In the genomic region with DNA sequence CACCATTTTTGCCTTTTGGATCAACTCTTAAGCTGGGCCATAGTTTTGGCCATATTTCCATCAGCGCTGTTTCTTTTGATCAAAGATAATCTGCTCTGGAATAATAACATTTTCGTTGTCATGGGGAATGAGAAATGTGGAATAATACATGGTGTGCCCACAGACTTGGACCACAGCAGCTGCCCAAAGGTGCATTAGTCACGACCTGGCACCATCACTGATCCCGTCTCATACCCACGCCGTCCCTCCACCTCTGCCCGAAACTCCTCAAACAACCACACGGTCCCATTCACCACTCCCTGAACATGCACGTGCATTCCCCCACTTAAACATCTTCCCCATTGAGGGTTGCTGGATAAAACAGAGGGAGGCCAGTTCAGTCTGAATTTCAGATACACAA, we compare ENCODE assay signal across 21 cellular contexts.
DNase-seq lines count a peak whose midpoint lies in the region; ATAC-seq and TF ChIP-seq lines count a peak whose summit lies in the region.
"Had no signal": no experiment of that assay in that cellular context is flagged by ENCODE, and none has a peak within 500 bp of the region (broad histone marks: within the 10 kb centered on the region; RNA-seq: fewer than 3 reads in every experiment).

No MANE protein-coding gene starts in this region.

- peaks cover 7% of the 10 kb centered on the region for H3K36me3 Mint-ChIP-seq in activated CD8-positive, alpha-beta T cell treated with anti-CD3 and anti-CD28 coated beads for 36 hours (ENCODE audit: low read depth)
- H3K36me3 Mint-ChIP-seq in type B pancreatic cell = peaks cover 10% of the 10 kb centered on the region

- no peak overlapping the region for H3K4me3 ChIP-seq in esophagus squamous epithelium

- H3K36me3 ChIP-seq in esophagus squamous epithelium = peaks cover 0 to 20% (median 10%) of the 10 kb centered on the region in 3 donors

- H3K27ac Mint-ChIP-seq in activated CD8-positive, alpha-beta T cell treated with anti-CD3 and anti-CD28 coated beads for 36 hours = peak overlapping the region; percentile 14
- H3K27ac Mint-ChIP-seq in type B pancreatic cell = peak overlapping the region; percentile 41
- H3K27ac Mint-ChIP-seq: dendritic cell treated with granulocyte-macrophage colony-stimulating factor and Interleukin-4, amounts not matched to agents 40 ng/mL and 50 ng/mL, for 4 days had no signal

- peak overlapping the region in 3 of 4 donors; percentile 30 to 89 (median 85) for H3K27ac ChIP-seq in esophagus squamous epithelium
- H3K27ac ChIP-seq: VCaP had no signal

- DNase-seq in Right ventricle myocardium superior (peak; percentile 17), left ventricle myocardium superior (no peak), esophagus squamous epithelium (lab: John Stamatoyannopoulos, UW) (no peak), type B pancreatic cell (ENCODE audit: extremely low spot score, unreplicated experiment) (no peak), NCI-H1694 (lab: John Stamatoyannopoulos, UW) (no peak), NCI-H526 treated with DMSO at 0.1 percent for 48 hours (lab: John Stamatoyannopoulos, UW) (no peak)
- DNase-seq in activated CD8-positive, alpha-beta T cell treated with anti-CD3 and anti-CD28 coated beads for 36 hours = no peak
- DNase-seq: activated CD4-positive, alpha-beta T cell treated with anti-CD3 and anti-CD28 coated beads, Interleukin-2, amount 50 U/mL, for 48 hours; COR-L47; foreskin melanocyte; left cardiac atrium; NCI-H1417; NCI-H526; SHP77; small intestine; stimulated activated CD4-positive, alpha-beta T cell treated with anti-CD3 and anti-CD28 coated beads, Interleukin-4, amount 100 ng/mL, for 4 hours; T-cell had no signal

- peaks cover 66 to 100% (median 76%) of the 10 kb centered on the region in 3 donors for H3K4me1 ChIP-seq in esophagus squamous epithelium

- intact Hi-C loops in Right ventricle myocardium superior (cut with DNase I) = loop anchor here (10.0 kb wide), 1 partner anchor 196 kb away; no protein-coding TSS in a partner anchor
- intact Hi-C loops in left ventricle myocardium superior (cut with micrococcal nuclease) = no loop called here
- intact Hi-C loops in activated CD8-positive, alpha-beta T cell treated with anti-CD3 and anti-CD28 coated beads for 36 hours (cut with micrococcal nuclease) = loop anchor here (5.0 kb wide), 1 partner anchor 58 kb away; no protein-coding TSS in a partner anchor
- intact Hi-C loops in esophagus squamous epithelium (cut with DNase I) = no loop called here

- CTCF ChIA-PET in activated CD8-positive, alpha-beta T cell treated with anti-CD3 and anti-CD28 coated beads for 36 hours (lab: Charles Lee) = interaction anchor here (1.3 to 1.7 kb wide), 2 partner anchors 11 to 265 kb away, joined by 3 to 4 read pairs; no protein-coding TSS in a partner anchor

- H3K27me3 ChIP-seq in esophagus squamous epithelium = no peaks in the 10 kb centered on the region

- no peak overlapping the region for H3K4me3 Mint-ChIP-seq in activated CD8-positive, alpha-beta T cell treated with anti-CD3 and anti-CD28 coated beads for 36 hours
- H3K4me3 Mint-ChIP-seq in type B pancreatic cell = no peak overlapping the region
- H3K4me3 Mint-ChIP-seq: dendritic cell treated with granulocyte-macrophage colony-stimulating factor and Interleukin-4, amounts not matched to agents 40 ng/mL and 50 ng/mL, for 4 days; mesothelial cell of epicardium had no signal

- H3K4me1 Mint-ChIP-seq in activated CD8-positive, alpha-beta T cell treated with anti-CD3 and anti-CD28 coated beads for 36 hours (ENCODE audit: low read depth) = peaks cover 54% of the 10 kb centered on the region
- peaks cover 58% of the 10 kb centered on the region for H3K4me1 Mint-ChIP-seq in type B pancreatic cell (ENCODE audit: unreplicated experiment)

- 25 to 41% methylated on average over 8 to 9 of the region's 9 CpGs for WGBS in esophagus squamous epithelium, 2 donors

- no peaks in the 10 kb centered on the region for H3K9me3 ChIP-seq in esophagus squamous epithelium

- POLR2A ChIA-PET in activated CD8-positive, alpha-beta T cell treated with anti-CD3 and anti-CD28 coated beads for 36 hours (lab: Charles Lee) = no interaction called here

- no peaks in the 10 kb centered on the region for H3K27me3 Mint-ChIP-seq in activated CD8-positive, alpha-beta T cell treated with anti-CD3 and anti-CD28 coated beads for 36 hours
- no peaks in the 10 kb centered on the region for H3K27me3 Mint-ChIP-seq in type B pancreatic cell
- H3K27me3 Mint-ChIP-seq: dendritic cell treated with granulocyte-macrophage colony-stimulating factor and Interleukin-4, amounts not matched to agents 40 ng/mL and 50 ng/mL, for 4 days; T-cell had no signal

- no peak for TF ChIP-seq POLR2A in esophagus squamous epithelium (IDR thresholded peaks at IDR 0.05)

- no peak for ATAC-seq in Right ventricle myocardium superior (ENCODE audit: poor library complexity)
- ATAC-seq in left ventricle myocardium superior = no peak
- no peak for ATAC-seq in activated CD8-positive, alpha-beta T cell treated with anti-CD3 and anti-CD28 coated beads for 36 hours
- no peak for ATAC-seq in GM21717 (IDR thresholded peaks at IDR 0.05; ENCODE audit: unreplicated experiment)
- ATAC-seq: left cardiac atrium, T-cell had no signal

- TF ChIP-seq CTCF in activated CD8-positive, alpha-beta T cell treated with anti-CD3 and anti-CD28 coated beads for 36 hours (IDR thresholded peaks at IDR 0.05) = no peak
- TF ChIP-seq CTCF in esophagus squamous epithelium (IDR thresholded peaks at IDR 0.05) (no peak), type B pancreatic cell (conservative IDR thresholded peaks at IDR 0.05) (no peak)

- H3K9me3 Mint-ChIP-seq in activated CD8-positive, alpha-beta T cell treated with anti-CD3 and anti-CD28 coated beads for 36 hours = no peaks in the 10 kb centered on the region
- no peaks in the 10 kb centered on the region for H3K9me3 Mint-ChIP-seq in type B pancreatic cell
- H3K9me3 Mint-ChIP-seq: dendritic cell treated with granulocyte-macrophage colony-stimulating factor and Interleukin-4, amounts not matched to agents 40 ng/mL and 50 ng/mL, for 4 days; mesothelial cell of epicardium; T-cell had no signal

Comparison
In these comparisons a context has a peak if more than half of its experiments do, and no peak if none do; other contexts are left out.
1. intact Hi-C loops: an anchor here in Right ventricle myocardium superior (10.0 kb wide) and activated CD8-positive, alpha-beta T cell treated with anti-CD3 and anti-CD28 coated beads for 36 hours (5.0 kb wide); none called in left ventricle myocardium superior and esophagus squamous epithelium.